21 cellular contexts compared by ENCODE assay signal in genomic region chr16:19599968-19600716, GRCh38. TPM values are rescaled to one million over a fixed set of nuclear protein-coding genes. Genes with fewer than 3 reads are reported as not detected.
A peak's percentile ranks its signal among the peaks of the same experiment; 100 is the strongest.
DNase-seq lines count a peak whose midpoint lies in the region; ATAC-seq and TF ChIP-seq lines count a peak whose summit lies in the region.
"Had no signal": no experiment of that assay in that cellular context is flagged by ENCODE, and none has a peak within 500 bp of the region (broad histone marks: within the 10 kb centered on the region; RNA-seq: fewer than 3 reads in every experiment).

No MANE protein-coding gene starts in this region.

- no peaks in the 10 kb centered on the region for H3K9me3 ChIP-seq in PC-3 (ENCODE audit: low read length)
- no peaks in the 10 kb centered on the region for H3K9me3 ChIP-seq in endodermal cell (ENCODE audit: control insufficient read depth, low read length)
- H3K9me3 ChIP-seq: BE2C, Peyer's patch, SK-N-SH had no signal

- H4K20me1 ChIP-seq in PC-3 (ENCODE audit: low read length): no peaks in the 10 kb centered on the region

- H3K27me3 ChIP-seq in PC-3 (ENCODE audit: low read length): no peaks in the 10 kb centered on the region
- no peaks in the 10 kb centered on the region for H3K27me3 ChIP-seq in endodermal cell (ENCODE audit: control insufficient read depth, insufficient read depth, low read length, poor library complexity, severe bottlenecking)
- H3K27me3 ChIP-seq in foreskin keratinocyte: no peaks in the 10 kb centered on the region
- H3K27me3 ChIP-seq: BE2C, Peyer's patch had no signal

- H3K4me3 Mint-ChIP-seq in endodermal cell: no peak overlapping the region
- H3K4me3 Mint-ChIP-seq: CD4-positive, alpha-beta memory T cell had no signal

- H3K9ac ChIP-seq in PC-3 (ENCODE audit: low read length) (no peak overlapping the region), endodermal cell (ENCODE audit: extremely low read depth, low read length, poor library complexity, severe bottlenecking) (no peak overlapping the region)
- H3K9ac ChIP-seq: SK-N-SH had no signal

- H3K4me1 ChIP-seq in PC-3 (ENCODE audit: insufficient read depth, low read length) (peaks cover 16% of the 10 kb centered on the region), endodermal cell (ENCODE audit: control insufficient read depth, insufficient read depth, low read length) (no peaks in the 10 kb centered on the region), foreskin keratinocyte (no peaks in the 10 kb centered on the region)
- H3K4me1 ChIP-seq: BE2C, Peyer's patch had no signal

- H3K4me3 ChIP-seq in PC-3 (ENCODE audit: low read length) (no peak overlapping the region), endodermal cell (ENCODE audit: low read length) (no peak overlapping the region)
- H3K4me3 ChIP-seq: Peyer's patch had no signal

- H3K4me1 Mint-ChIP-seq in endodermal cell: peaks cover 6% of the 10 kb centered on the region
- H3K4me1 Mint-ChIP-seq: CD4-positive, alpha-beta memory T cell had no signal

- no TSS peak for BruUV-seq in PC-3 (replicated peaks; lab: Mats Ljungman, UMichigan)

- no peak for ATAC-seq in PC-3
- ATAC-seq in foreskin keratinocyte: no peak

- H3K79me2 ChIP-seq in PC-3 (ENCODE audit: low read length): no peaks in the 10 kb centered on the region

- peaks cover 46% of the 10 kb centered on the region for H3K36me3 Mint-ChIP-seq in endodermal cell (ENCODE audit: low read depth)

- no peaks in the 10 kb centered on the region for H3K9me2 ChIP-seq in PC-3 (replicated peaks; ENCODE audit: low read length)
- H3K9me2 ChIP-seq: SK-N-SH had no signal

- no peak for TF ChIP-seq CTCF in PC-3 (conservative IDR thresholded peaks at IDR 0.05; ENCODE audit: low read depth, low read length)
- no peak for TF ChIP-seq CTCF in endodermal cell (conservative IDR thresholded peaks at IDR 0.05)
- no peak for TF ChIP-seq CTCF in foreskin keratinocyte (conservative IDR thresholded peaks at IDR 0.05)

- DNase-seq in DMS79 treated with DMSO at 0.1 percent for 48 hours (lab: John Stamatoyannopoulos, UW): peak; percentile 2
- DNase-seq in DMS79 (lab: John Stamatoyannopoulos, UW): no peak
- DNase-seq in PC-3: peak; percentile 14
- no peak for DNase-seq in endodermal cell
- peak; percentile 45 for DNase-seq in superior temporal gyrus (ENCODE audit: extremely low spot score)
- no peak for DNase-seq in C1 segment of cervical spinal cord (lab: John Stamatoyannopoulos, UW)
- DNase-seq in foreskin keratinocyte: no peak
- DNase-seq in activated CD4-positive, alpha-beta T cell treated with anti-CD3 and anti-CD28 coated beads, Interleukin-2, amount 50 U/mL, for 1 hour: no peak
- DNase-seq: 8988T; BE2C; CD4-positive, alpha-beta memory T cell; GF-D8; GOT3; KG1; MM.1S; NCI-H1092 treated with DMSO at 0.1 percent for 48 hours; NCI-H1694; NCI-H510A treated with DMSO at 0.1 percent for 48 hours; Peyer's patch; Right ventricle myocardium superior; SK-N-SH had no signal

- intact Hi-C loops in PC-3 (cut with micrococcal nuclease): loop anchor here (2.0 kb wide), 1 partner anchor 41 kb away; no protein-coding TSS in a partner anchor

- CTCF ChIA-PET in PC-3 (lab: Charles Lee): interaction anchor here (0.6 to 1.5 kb wide), 6 partner anchors 16 to 308 kb away, joined by 3 to 9 read pairs (median 6); no protein-coding TSS in a partner anchor

- no peak overlapping the region for H3K4me2 ChIP-seq in PC-3 (ENCODE audit: low read length)
- H3K4me2 ChIP-seq: SK-N-SH had no signal

- H3F3A ChIP-seq in PC-3 (ENCODE audit: low read length, unreplicated experiment): no peaks in the 10 kb centered on the region

- no peaks in the 10 kb centered on the region for H3K9me3 Mint-ChIP-seq in endodermal cell
- H3K9me3 Mint-ChIP-seq: CD4-positive, alpha-beta memory T cell had no signal

- peak overlapping the region; percentile 39 for H3K27ac Mint-ChIP-seq in endodermal cell

- H3K36me3 ChIP-seq in PC-3 (ENCODE audit: low read depth, low read length): no peaks in the 10 kb centered on the region; the same call in 1 of the 2 replicates
- H3K36me3 ChIP-seq in endodermal cell (ENCODE audit: control insufficient read depth, insufficient read depth, low read length): peaks cover 42% of the 10 kb centered on the region

- POLR2A ChIA-PET in PC-3 (lab: Charles Lee; ENCODE audit: unreplicated experiment): no interaction called here

- no peak overlapping the region for H3K27ac ChIP-seq in PC-3 (ENCODE audit: low read length)
- no peak overlapping the region for H3K27ac ChIP-seq in endodermal cell (ENCODE audit: low read depth, low read length)
- H3K27ac ChIP-seq in foreskin keratinocyte: no peak overlapping the region
- H3K27ac ChIP-seq: Peyer's patch had no signal

- WGBS in endodermal cell (ENCODE audit: insufficient coverage in 1 of 2, insufficient read length in 1 of 2), 2 experiments: 89 to 91% methylated on average over 3 to 5 of the region's 5 CpGs

- H3K27me3 Mint-ChIP-seq in endodermal cell (ENCODE audit: insufficient read depth): no peaks in the 10 kb centered on the region
- H3K27me3 Mint-ChIP-seq: CD4-positive, alpha-beta memory T cell had no signal

- H2AFZ ChIP-seq in PC-3 (ENCODE audit: low read length): no peak overlapping the region

RNA-seq across cellular contexts. Expression of gene VPS35L, which starts 44.6 kb away (rescaled TPM):
- total RNA-seq in PC-3 (2014; rRNA removed): 2.9 and 9.1 TPM in 2 replicates
- 10 to 100 TPM; 61.5 to 82.0 TPM for total RNA-seq in endodermal cell
- 47.8 TPM for polyA plus RNA-seq in endodermal cell (2013, experiment 1 of 2)
- polyA plus RNA-seq in endodermal cell (2013, experiment 2 of 2): 46.0 TPM
- total RNA-seq in foreskin keratinocyte: 35.6 and 41.3 TPM in 2 replicates
- polyA plus RNA-seq in foreskin keratinocyte: 23.5 and 25.4 TPM in 2 replicates

Comparison
In these comparisons a context has a peak if more than half of its experiments do, and no peak if none do; other contexts are left out.
1. DNase-seq: peak in DMS79 treated with DMSO at 0.1 percent for 48 hours (single experiment), PC-3 (single experiment) and superior temporal gyrus (single experiment); none in DMS79 (single experiment), endodermal cell (single experiment), C1 segment of cervical spinal cord (0 of 14), foreskin keratinocyte (0 of 2) and activated CD4-positive, alpha-beta T cell treated with anti-CD3 and anti-CD28 coated beads, Interleukin-2, amount 50 U/mL, for 1 hour (single experiment).